ENCODE assay signal across 23 cellular contexts in the genomic region with DNA sequence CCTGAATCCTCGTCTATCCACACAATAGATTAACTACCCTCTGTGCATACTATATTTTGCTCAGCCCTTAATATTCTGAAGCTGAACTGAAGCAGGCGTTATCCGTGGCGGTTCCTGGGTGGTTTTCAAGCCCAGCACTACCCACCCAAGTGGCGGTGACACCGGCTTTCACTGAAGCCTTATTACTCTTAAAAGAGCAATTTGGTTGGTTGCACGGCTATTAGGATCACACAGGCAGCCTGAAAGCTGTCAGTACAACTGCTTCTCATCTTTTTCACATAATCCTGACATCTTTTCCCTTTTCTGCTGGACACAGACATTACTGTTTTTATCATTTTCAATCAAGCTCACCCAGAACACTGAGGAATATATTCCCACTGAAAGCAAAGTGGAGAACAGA.
DNase-seq lines count a peak whose midpoint lies in the region; ATAC-seq, FAIRE-seq and TF ChIP-seq lines count a peak whose summit lies in the region.
"Had no signal": no experiment of that assay in that cellular context is flagged by ENCODE, and none has a peak within 500 bp of the region (broad histone marks: within the 10 kb centered on the region; RNA-seq: fewer than 3 reads in every experiment).

No MANE protein-coding gene starts in this region.

- H3K9ac ChIP-seq in skeletal muscle tissue (ENCODE audit: low read depth in 1 of 3, low read length in 3 of 3) = peak overlapping the region in 1 of 3 donors; percentile 52

- H3K36me3 ChIP-seq in hepatocyte (replicated peaks; ENCODE audit: insufficient read depth, low read depth) = no peaks in the 10 kb centered on the region
- no peaks in the 10 kb centered on the region for H3K36me3 ChIP-seq in skeletal muscle tissue (ENCODE audit: control insufficient read depth in 3 of 3, insufficient read depth in 3 of 3, low read length in 3 of 3)
- H3K36me3 ChIP-seq: colonic mucosa, pancreas, sigmoid colon had no signal

- TF ChIP-seq CTCF in GM12865 (IDR thresholded peaks at IDR 0.05; ENCODE audit: insufficient read depth, low read depth, low read length, missing control alignments) (no peak), hepatocyte (IDR thresholded peaks at IDR 0.05; ENCODE audit: poor library complexity) (no peak)

- peak overlapping the region; percentile 36 for H3K4me2 ChIP-seq in hepatocyte

- H3K4me3 ChIP-seq in GM12865 (ENCODE audit: low read depth, low read length) (peak overlapping the region; percentile 9; the same call in 1 of the 2 replicates), hepatocyte (no peak overlapping the region), skeletal muscle tissue (ENCODE audit: low read length in 3 of 3) (peak overlapping the region in 1 of 3 donors; percentile 40)
- H3K4me3 ChIP-seq: body of pancreas, colonic mucosa, pancreas, sigmoid colon had no signal

- no peaks in the 10 kb centered on the region for H3K9me3 ChIP-seq in hepatocyte (ENCODE audit: low read depth)
- peaks cover 0 to 2% (median 0%) of the 10 kb centered on the region in 3 donors for H3K9me3 ChIP-seq in skeletal muscle tissue (ENCODE audit: control insufficient read depth in 3 of 3, low read length in 3 of 3)
- H3K9me3 ChIP-seq: body of pancreas, colonic mucosa, pancreas had no signal

- DNase-seq in GM12865 (ENCODE audit: low read depth) (no peak), SK-N-DZ (ENCODE audit: low spot score) (peak; percentile 32), hepatocyte (ENCODE audit: low spot score) (no peak), DMS53 (lab: John Stamatoyannopoulos, UW) (no peak), NCI-H2029 (lab: John Stamatoyannopoulos, UW) (no peak), urothelium cell line (ENCODE audit: low spot score) (no peak)
- DNase-seq: activated CD4-positive, alpha-beta T cell treated with anti-CD3 and anti-CD28 coated beads for 4 hours; body of pancreas; colonic mucosa; DND-41; kidney; naive B cell; NCI-H1092; NCI-H2029 treated with DMSO at 0.1 percent for 48 hours; NCI-H510A; pancreas; sigmoid colon; T-cell had no signal

- H3K4me1 ChIP-seq in hepatocyte (ENCODE audit: insufficient read depth) (peaks cover 14% of the 10 kb centered on the region), skeletal muscle tissue (ENCODE audit: control insufficient read depth in 3 of 3, insufficient read depth in 3 of 3, low read length in 3 of 3) (no peaks in the 10 kb centered on the region)
- H3K4me1 ChIP-seq: body of pancreas, colonic mucosa, pancreas, sigmoid colon had no signal

- no peak for ATAC-seq in GM19467 (IDR thresholded peaks at IDR 0.05; ENCODE audit: unreplicated experiment)
- ATAC-seq: activated naive CD4-positive, alpha-beta T cell treated with anti-CD3 and anti-CD28 coated beads, Interleukin-2, amount 50 U/mL, for 72 hours; body of pancreas; pancreas; stimulated activated effector memory CD8-positive, alpha-beta T cell treated with anti-CD3 and anti-CD28 coated beads, Interleukin-12 subunit alpha, Interleukin-12 subunit beta, amount 100 ng/mL, for 72 hours; T-cell had no signal

- H3K79me2 ChIP-seq in hepatocyte = no peaks in the 10 kb centered on the region

- H3K9me2 ChIP-seq in hepatocyte (replicated peaks; ENCODE audit: insufficient read depth) = no peaks in the 10 kb centered on the region

- H3K27me3 ChIP-seq in hepatocyte = no peaks in the 10 kb centered on the region
- H3K27me3 ChIP-seq in skeletal muscle tissue (ENCODE audit: control insufficient read depth in 3 of 3, insufficient read depth in 3 of 3, low read length in 3 of 3) = no peaks in the 10 kb centered on the region
- H3K27me3 ChIP-seq: body of pancreas, colonic mucosa, pancreas, sigmoid colon had no signal

- no peak overlapping the region for H2AFZ ChIP-seq in hepatocyte

- no peak for FAIRE-seq in urothelium cell line (lab: Jason Lieb, UNC)
- FAIRE-seq: endometrium, kidney, pancreas had no signal

- 67% methylated on average over 7 of the region's 7 CpGs for WGBS in hepatocyte (ENCODE audit: low lambda C conversion rate, missing lambda C conversion rate)

- H4K20me1 ChIP-seq in hepatocyte (ENCODE audit: insufficient read depth, poor library complexity, severe bottlenecking) = no peaks in the 10 kb centered on the region

- H3K27ac ChIP-seq in hepatocyte (no peak overlapping the region), skeletal muscle tissue (ENCODE audit: low read depth, low read length) (peak overlapping the region; percentile 26)
- H3K27ac ChIP-seq: body of pancreas, colonic mucosa, pancreas had no signal
